Comparison of ENCODE assay signal across 16 cellular contexts in genomic region chr16:367333-367903, GRCh38. TPM values are rescaled to one million over a fixed set of nuclear protein-coding genes. Genes with fewer than 3 reads are reported as not detected.
DNase-seq lines count a peak whose midpoint lies in the region; ATAC-seq and TF ChIP-seq lines count a peak whose summit lies in the region.
"Had no signal": no experiment of that assay in that cellular context is flagged by ENCODE, and none has a peak within 500 bp of the region (broad histone marks: within the 10 kb centered on the region; RNA-seq: fewer than 3 reads in every experiment).

No MANE protein-coding gene starts in this region.

- no peak overlapping the region for H3K4ac ChIP-seq in H9 (ENCODE audit: low read depth, low read length)

- H3K36me3 Mint-ChIP-seq in H9 (ENCODE audit: insufficient read depth in 1 of 3, low read depth in 3 of 3) (peaks cover 3 to 39% (median 34%) of the 10 kb centered on the region in 3 experiments; a peak in 6 of 7 replicates), chondrocyte (ENCODE audit: low read depth) (peaks cover 5% of the 10 kb centered on the region), osteocyte (ENCODE audit: unreplicated experiment) (peaks cover 6% of the 10 kb centered on the region)
- H3K36me3 Mint-ChIP-seq in CD4-positive, alpha-beta memory T cell = peaks cover 7 to 11% of the 10 kb centered on the region in 2 donors

- no peak overlapping the region for H2BK15ac ChIP-seq in H9 (ENCODE audit: low read depth, low read length)

- no peak overlapping the region for H2AFZ ChIP-seq in H9 (ENCODE audit: low read length)

- no peak overlapping the region for H2AK5ac ChIP-seq in H9 (ENCODE audit: insufficient read length, low read length)

- H3K27ac Mint-ChIP-seq in H9 = peak overlapping the region in 2 of 3 experiments; percentile 22 to 69; a peak in 2 of 7 replicates
- H3K27ac Mint-ChIP-seq in chondrocyte (ENCODE audit: unreplicated experiment) = no peak overlapping the region
- H3K27ac Mint-ChIP-seq in osteocyte (ENCODE audit: unreplicated experiment) = no peak overlapping the region
- H3K27ac Mint-ChIP-seq in CD4-positive, alpha-beta memory T cell = peak overlapping the region in 2 of 7 donors; percentile 52 to 80
- H3K27ac Mint-ChIP-seq: HFFc6 had no signal

- H2BK5ac ChIP-seq in H9 (ENCODE audit: insufficient read length, low read length) = no peak overlapping the region

- CTCF ChIA-PET in CD4-positive, alpha-beta memory T cell (lab: Charles Lee; ENCODE audit: partially characterized antibody) = no interaction called here

- H3K18ac ChIP-seq in H9 (ENCODE audit: insufficient read length, low read depth, low read length) = no peak overlapping the region

- H3K9me3 Mint-ChIP-seq in H9 (no peaks in the 10 kb centered on the region), chondrocyte (ENCODE audit: low read depth) (no peaks in the 10 kb centered on the region), osteocyte (ENCODE audit: unreplicated experiment) (no peaks in the 10 kb centered on the region)
- no peaks in the 10 kb centered on the region for H3K9me3 Mint-ChIP-seq in CD4-positive, alpha-beta memory T cell
- H3K9me3 Mint-ChIP-seq: HFFc6 had no signal

- no peak overlapping the region for H3K9ac ChIP-seq in H9 (ENCODE audit: extremely low read depth, insufficient read length, low read length)

- no peak overlapping the region for H3K4me3 ChIP-seq in CD4-positive, alpha-beta memory T cell (ENCODE audit: low read length in 2 of 2)
- H3K4me3 ChIP-seq: SJSA1 had no signal

- no peak overlapping the region for H4K5ac ChIP-seq in H9 (ENCODE audit: insufficient read length, low read depth, low read length)

- no peaks in the 10 kb centered on the region for H4K20me1 ChIP-seq in H9 (ENCODE audit: control insufficient read depth, insufficient read depth, insufficient read length)

- ATAC-seq in Right ventricle myocardium inferior (no peak), left cardiac atrium (no peak), GM21825 (IDR thresholded peaks at IDR 0.05; ENCODE audit: unreplicated experiment) (no peak)

- H3K27me3 ChIP-seq in H9 (ENCODE audit: insufficient read depth, low read length) = no peaks in the 10 kb centered on the region
- no peaks in the 10 kb centered on the region for H3K27me3 ChIP-seq in CD4-positive, alpha-beta memory T cell (ENCODE audit: insufficient read depth, low read length)

- H3K27ac ChIP-seq in H9 (ENCODE audit: insufficient read length, low read depth, low read length) = no peak overlapping the region
- H3K27ac ChIP-seq in CD4-positive, alpha-beta memory T cell (ENCODE audit: low read depth, low read length) = no peak overlapping the region
- H3K27ac ChIP-seq: SJSA1 had no signal

- DNase-seq in Right ventricle myocardium inferior (ENCODE audit: missing footprints) (peak; percentile 57), left cardiac atrium (no peak), H9 (no peak), chondrocyte (ENCODE audit: low spot score) (peak; percentile 83), osteocyte (ENCODE audit: extremely low spot score, unreplicated experiment) (peak; percentile 83)
- no peak for DNase-seq in stimulated activated CD4-positive, alpha-beta T cell treated with anti-CD3 and anti-CD28 coated beads, Interleukin-4, amount 100 ng/mL, for 4 hours
- no peak for DNase-seq in CD4-positive, alpha-beta memory T cell
- DNase-seq: ACHN, GOT3, HFFc6, MV-4-11, NCI-H1417 treated with DMSO at 0.1 percent for 48 hours, NCI-H2081, NCI-H510A treated with DMSO at 0.1 percent for 48 hours had no signal

- H3K4me1 ChIP-seq in H9 (ENCODE audit: insufficient read depth, low read length) = no peaks in the 10 kb centered on the region
- peaks cover 27% of the 10 kb centered on the region for H3K4me1 ChIP-seq in CD4-positive, alpha-beta memory T cell (ENCODE audit: insufficient read depth, low read length)

- POLR2A ChIA-PET in CD4-positive, alpha-beta memory T cell (lab: Charles Lee; ENCODE audit: partially characterized antibody) = no interaction called here

- no CpG with 5 or more reads among the region's 18 CpGs for WGBS in H9 (ENCODE audit: extremely low coverage, insufficient read length, low lambda C conversion rate)

- no peak for TF ChIP-seq CTCF in H9 (conservative IDR thresholded peaks at IDR 0.05)
- TF ChIP-seq CTCF in chondrocyte (IDR thresholded peaks at IDR 0.05) = no peak
- TF ChIP-seq CTCF in osteocyte (IDR thresholded peaks at IDR 0.05) = no peak

- no peak overlapping the region for H3T11ph ChIP-seq in H9 (ENCODE audit: low read length)

- no peaks in the 10 kb centered on the region for H3K79me2 ChIP-seq in H9 (ENCODE audit: insufficient read depth, low read length)

- peaks cover 5% of the 10 kb centered on the region for H3K27me3 Mint-ChIP-seq in H9 (ENCODE audit: low read depth)
- no peaks in the 10 kb centered on the region for H3K27me3 Mint-ChIP-seq in chondrocyte (ENCODE audit: low read depth)
- no peaks in the 10 kb centered on the region for H3K27me3 Mint-ChIP-seq in osteocyte (ENCODE audit: unreplicated experiment)
- no peaks in the 10 kb centered on the region for H3K27me3 Mint-ChIP-seq in CD4-positive, alpha-beta memory T cell

- no peak overlapping the region for H3K14ac ChIP-seq in H9 (ENCODE audit: insufficient read depth, low read length)

- no peak overlapping the region for H2BK20ac ChIP-seq in H9 (ENCODE audit: low read depth, low read length, poor library complexity, severe bottlenecking)

- H4K91ac ChIP-seq in H9 (ENCODE audit: insufficient read length, low read depth, low read length) = no peak overlapping the region

- H4K8ac ChIP-seq in H9 (replicated peaks; ENCODE audit: insufficient read length, low read depth, low read length) = no peak overlapping the region

- H2BK12ac ChIP-seq in H9 (ENCODE audit: insufficient read length, low read depth, low read length) = no peak overlapping the region

- intact Hi-C loops in Right ventricle myocardium inferior (cut with DNase I) (no loop called here), left cardiac atrium (cut with DNase I) (no loop called here)
- intact Hi-C loops in CD4-positive, alpha-beta memory T cell (cut with micrococcal nuclease) = no loop called here

- no peak overlapping the region for H3K56ac ChIP-seq in H9 (ENCODE audit: insufficient read length, low read depth, low read length)

- no peak overlapping the region for H2BK120ac ChIP-seq in H9 (ENCODE audit: low read depth, low read length, poor library complexity, severe bottlenecking)

- peaks cover 9 to 16% of the 10 kb centered on the region in 2 experiments for H3K4me1 Mint-ChIP-seq in H9
- peaks cover 11% of the 10 kb centered on the region for H3K4me1 Mint-ChIP-seq in chondrocyte (ENCODE audit: low read depth)
- H3K4me1 Mint-ChIP-seq in osteocyte (ENCODE audit: unreplicated experiment) = peaks cover 15% of the 10 kb centered on the region
- H3K4me1 Mint-ChIP-seq in CD4-positive, alpha-beta memory T cell = peaks cover 3 to 21% (median 13%) of the 10 kb centered on the region in 4 donors

- H3K4me3 Mint-ChIP-seq in H9 (peak overlapping the region in 1 of 2 experiments; percentile 36; a peak in 1 of 5 replicates), chondrocyte (ENCODE audit: unreplicated experiment) (no peak overlapping the region), osteocyte (ENCODE audit: unreplicated experiment) (no peak overlapping the region)
- H3K4me3 Mint-ChIP-seq in CD4-positive, alpha-beta memory T cell = peak overlapping the region in 2 of 8 donors; percentile 12 to 30
- H3K4me3 Mint-ChIP-seq: HFFc6 had no signal

- H3K79me1 ChIP-seq in H9 (ENCODE audit: insufficient read depth, low read depth, low read length, poor library complexity, severe bottlenecking) = no peaks in the 10 kb centered on the region

- no peaks in the 10 kb centered on the region for H3K9me3 ChIP-seq in H9 (ENCODE audit: control insufficient read depth, low read depth, low read length)
- H3K9me3 ChIP-seq in CD4-positive, alpha-beta memory T cell (ENCODE audit: control insufficient read depth in 1 of 2, low read length in 2 of 2) = no peaks in the 10 kb centered on the region
- H3K9me3 ChIP-seq: SJSA1 had no signal

- peaks cover 14% of the 10 kb centered on the region for H3K36me3 ChIP-seq in CD4-positive, alpha-beta memory T cell (ENCODE audit: insufficient read depth, low read length)

- H3K23me2 ChIP-seq in H9 (ENCODE audit: insufficient read length, low read depth, low read length, poor library complexity, severe bottlenecking) = no peaks in the 10 kb centered on the region

- no peak overlapping the region for H3K23ac ChIP-seq in H9 (ENCODE audit: insufficient read length, low read depth, low read length)

- no peak overlapping the region for H3K4me2 ChIP-seq in H9 (ENCODE audit: insufficient read depth, insufficient read length, low read length)

RNA-seq across cellular contexts. Expression of gene MRPL28, which starts 2.9 kb away (rescaled TPM):
- total RNA-seq in Right ventricle myocardium inferior (83.1 TPM), left cardiac atrium (10 to 100 TPM; 63.2 to 63.4 TPM), H9 (2021) (154 TPM in 2 replicates), chondrocyte (53.4 to 57.7 TPM (median 54.7 TPM) in 3 replicates), osteocyte (71.7 and 74.3 TPM in 2 replicates)
- 10 to 100 TPM; 27.9 to 29.2 TPM for total RNA-seq in CD4-positive, alpha-beta memory T cell
- 10 to 100 TPM; 58.6 to 59.2 TPM for polyA plus RNA-seq in CD4-positive, alpha-beta memory T cell

RNA-seq across cellular contexts. Expression of gene PGAP6, which starts 14.4 kb away (rescaled TPM):
- total RNA-seq in Right ventricle myocardium inferior = 32.1 TPM
- total RNA-seq in left cardiac atrium = 10 to 100 TPM; 27.3 to 33.5 TPM
- total RNA-seq in H9 (2021) = 111 and 114 TPM in 2 replicates
- total RNA-seq in chondrocyte = 49.5 to 61.2 TPM (median 59.7 TPM) in 3 replicates
- 59.3 and 61.6 TPM in 2 replicates for total RNA-seq in osteocyte
- total RNA-seq in CD4-positive, alpha-beta memory T cell = 10 to 100 TPM; 72.2 to 73.5 TPM
- 10 to 100 TPM; 22.7 to 40.5 TPM for polyA plus RNA-seq in CD4-positive, alpha-beta memory T cell

RNA-seq across cellular contexts. Expression of gene AXIN1, which starts 14.9 kb away (rescaled TPM):
- total RNA-seq in Right ventricle myocardium inferior (12.8 TPM), left cardiac atrium (10 to 100 TPM; 10.9 to 12.3 TPM), H9 (2021) (50.9 and 52.5 TPM in 2 replicates), chondrocyte (19.8 to 27.2 TPM (median 26.9 TPM) in 3 replicates), osteocyte (31.5 and 33.0 TPM in 2 replicates)
- total RNA-seq in CD4-positive, alpha-beta memory T cell = 10 to 100 TPM; 40.3 to 43.0 TPM
- 1 to 10 TPM in 1 of 2 donors, under 1 TPM in 1; 0.67 to 6.0 TPM for polyA plus RNA-seq in CD4-positive, alpha-beta memory T cell

RNA-seq across cellular contexts. Expression of gene NME4, which starts 29.6 kb away (rescaled TPM):
- total RNA-seq in Right ventricle myocardium inferior = 91.3 TPM
- 10 to 100 TPM; 45.3 to 71.1 TPM for total RNA-seq in left cardiac atrium
- total RNA-seq in H9 (2021) = 319 and 320 TPM in 2 replicates
- 176 to 246 TPM (median 231 TPM) in 3 replicates for total RNA-seq in chondrocyte
- total RNA-seq in osteocyte = 148 and 157 TPM in 2 replicates
- total RNA-seq in CD4-positive, alpha-beta memory T cell = 10 to 100 TPM; 34.9 to 35.4 TPM
- polyA plus RNA-seq in CD4-positive, alpha-beta memory T cell = 10 to 100 TPM; 54.4 to 61.7 TPM

RNA-seq across cellular contexts. Expression of gene DECR2, which starts 34.3 kb away (rescaled TPM):
- total RNA-seq in Right ventricle myocardium inferior = 10.6 TPM
- 10 to 100 TPM in 1 of 2 donors, 1 to 10 TPM in 1; 8.9 to 15.9 TPM for total RNA-seq in left cardiac atrium
- 38.8 and 39.3 TPM in 2 replicates for total RNA-seq in H9 (2021)
- 21.8 to 25.1 TPM (median 22.2 TPM) in 3 replicates for total RNA-seq in chondrocyte
- total RNA-seq in osteocyte = 23.4 and 23.9 TPM in 2 replicates
- total RNA-seq in CD4-positive, alpha-beta memory T cell = 1 to 10 TPM; 5.1 to 7.3 TPM
- 1 to 10 TPM; 3.4 to 4.1 TPM for polyA plus RNA-seq in CD4-positive, alpha-beta memory T cell

Comparison
In these comparisons a context has a peak if more than half of its experiments do, and no peak if none do; other contexts are left out.
1. DNase-seq: peak in Right ventricle myocardium inferior (single experiment), chondrocyte (single experiment) and osteocyte (single experiment); none in left cardiac atrium (single experiment), H9 (single experiment), stimulated activated CD4-positive, alpha-beta T cell treated with anti-CD3 and anti-CD28 coated beads, Interleukin-4, amount 100 ng/mL, for 4 hours (0 of 2) and CD4-positive, alpha-beta memory T cell (0 of 5).
2. H3K27ac Mint-ChIP-seq: peak in H9 (2 of 3); none in chondrocyte (single experiment) and osteocyte (single experiment).